ENCODE assay signal across 1 cellular context in the genomic region with DNA sequence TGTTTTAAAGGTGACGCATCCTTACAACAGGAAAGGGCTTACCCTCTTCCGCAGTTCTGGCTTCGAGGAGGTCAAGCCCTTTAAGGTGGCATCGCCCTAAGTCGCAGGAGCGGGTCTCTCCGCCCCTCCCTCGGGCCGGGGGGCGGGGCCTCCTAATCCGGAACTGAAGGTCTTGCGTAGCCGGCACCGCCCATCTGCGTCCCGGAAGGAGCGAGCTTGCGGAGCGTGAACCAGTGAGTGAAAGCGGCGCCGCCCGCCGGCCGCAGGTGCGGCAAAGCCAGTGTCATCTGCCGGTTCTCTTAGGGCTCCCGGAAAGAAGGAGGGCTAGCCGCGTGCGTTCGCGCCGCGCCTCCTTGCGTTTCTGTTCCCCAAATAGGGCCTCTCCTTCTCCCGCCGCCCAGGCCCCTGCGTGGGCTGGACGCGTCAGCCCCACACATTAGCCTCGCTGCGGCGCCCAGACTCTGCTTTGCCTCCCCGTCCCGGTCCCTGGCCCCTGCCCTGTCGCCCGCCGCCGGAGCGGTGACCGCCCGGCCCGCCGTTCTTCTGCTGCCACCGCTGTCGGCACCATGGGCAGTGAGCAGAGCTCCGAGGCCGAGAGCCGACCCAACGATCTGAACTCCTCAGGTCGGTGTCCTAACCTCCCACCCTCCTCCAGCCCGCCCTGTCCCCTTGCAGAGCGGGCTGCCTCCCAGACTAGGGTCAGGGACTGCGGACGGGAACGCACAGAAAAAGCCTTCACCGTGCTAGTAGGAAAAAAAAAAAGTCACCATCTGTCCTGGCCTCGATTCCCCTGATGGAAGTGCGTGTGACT.
TF ChIP-seq lines count a peak whose summit lies in the region.

A gene (plus strand): TSS at position 193 of the 811 bp plus-strand sequence. CDS start 374 bp downstream, at position 567.

TF ChIP-seq in GM12878, 131 proteins besides CTCF, POLR2A, EP300 and RAD21 (continued from another document and continues in another):
- TF ChIP-seq, protein P1, sequence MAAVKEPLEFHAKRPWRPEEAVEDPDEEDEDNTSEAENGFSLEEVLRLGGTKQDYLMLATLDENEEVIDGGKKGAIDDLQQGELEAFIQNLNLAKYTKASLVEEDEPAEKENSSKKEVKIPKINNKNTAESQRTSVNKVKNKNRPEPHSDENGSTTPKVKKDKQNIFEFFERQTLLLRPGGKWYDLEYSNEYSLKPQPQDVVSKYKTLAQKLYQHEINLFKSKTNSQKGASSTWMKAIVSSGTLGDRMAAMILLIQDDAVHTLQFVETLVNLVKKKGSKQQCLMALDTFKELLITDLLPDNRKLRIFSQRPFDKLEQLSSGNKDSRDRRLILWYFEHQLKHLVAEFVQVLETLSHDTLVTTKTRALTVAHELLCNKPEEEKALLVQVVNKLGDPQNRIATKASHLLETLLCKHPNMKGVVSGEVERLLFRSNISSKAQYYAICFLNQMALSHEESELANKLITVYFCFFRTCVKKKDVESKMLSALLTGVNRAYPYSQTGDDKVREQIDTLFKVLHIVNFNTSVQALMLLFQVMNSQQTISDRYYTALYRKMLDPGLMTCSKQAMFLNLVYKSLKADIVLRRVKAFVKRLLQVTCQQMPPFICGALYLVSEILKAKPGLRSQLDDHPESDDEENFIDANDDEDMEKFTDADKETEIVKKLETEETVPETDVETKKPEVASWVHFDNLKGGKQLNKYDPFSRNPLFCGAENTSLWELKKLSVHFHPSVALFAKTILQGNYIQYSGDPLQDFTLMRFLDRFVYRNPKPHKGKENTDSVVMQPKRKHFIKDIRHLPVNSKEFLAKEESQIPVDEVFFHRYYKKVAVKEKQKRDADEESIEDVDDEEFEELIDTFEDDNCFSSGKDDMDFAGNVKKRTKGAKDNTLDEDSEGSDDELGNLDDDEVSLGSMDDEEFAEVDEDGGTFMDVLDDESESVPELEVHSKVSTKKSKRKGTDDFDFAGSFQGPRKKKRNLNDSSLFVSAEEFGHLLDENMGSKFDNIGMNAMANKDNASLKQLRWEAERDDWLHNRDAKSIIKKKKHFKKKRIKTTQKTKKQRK (IDR thresholded peaks at IDR 0.05; ENCODE audit: low read depth, low read length) = no peak
- TF ChIP-seq SPI1 (IDR thresholded peaks at IDR 0.05; ENCODE audit: borderline replicate concordance, insufficient read depth, low read depth, low read length) (peak; percentile 58; the same call in 1 of the 2 replicates), MYB (IDR thresholded peaks at IDR 0.05; ENCODE audit: borderline replicate concordance, low read depth, low read length) (no peak), NR2F1 (conservative IDR thresholded peaks at IDR 0.05) (peak; percentile 96), STAT3 (IDR thresholded peaks at IDR 0.05; ENCODE audit: low read depth, low read length) (no peak), MYC (IDR thresholded peaks at IDR 0.05; ENCODE audit: insufficient read depth, insufficient read length, insufficient replicate concordance, low read length, severe bottlenecking) (peak; percentile 60), MEF2B (IDR thresholded peaks at IDR 0.05; ENCODE audit: partially characterized antibody, poor library complexity, severe bottlenecking) (no peak), EGR1 (IDR thresholded peaks at IDR 0.05; ENCODE audit: borderline replicate concordance in 1 of 2, low read depth in 2 of 2, low read length in 2 of 2) (peak in 1 of 2 experiments; percentile 82; a peak in 2 of 3 replicates), NR2C1 (IDR thresholded peaks at IDR 0.05) (no peak; the same call in 1 of the 2 replicates), ZNF274 (IDR thresholded peaks at IDR 0.05; ENCODE audit: insufficient read depth, insufficient read length) (no peak), SMARCA5 (IDR thresholded peaks at IDR 0.05) (peak; percentile 83), KLF5 (IDR thresholded peaks at IDR 0.05; ENCODE audit: partially characterized antibody) (peak; percentile 62), IKZF1 (conservative IDR thresholded peaks at IDR 0.05) (peak; percentile 92), JUND (IDR thresholded peaks at IDR 0.05; ENCODE audit: low read depth, low read length) (no peak), SUZ12 (IDR thresholded peaks at IDR 0.05; ENCODE audit: unreplicated experiment) (no peak), ASH2L (IDR thresholded peaks at IDR 0.05; ENCODE audit: borderline replicate concordance, low read depth) (no peak), SMAD5 (IDR thresholded peaks at IDR 0.05; ENCODE audit: low read depth) (peak; percentile 53), TCF7 (IDR thresholded peaks at IDR 0.05; ENCODE audit: borderline replicate concordance) (no peak), CHD1 (IDR thresholded peaks at IDR 0.05; ENCODE audit: low read depth, low read length) (peak; percentile 67; the same call in 1 of the 2 replicates), POU2F2 (IDR thresholded peaks at IDR 0.05; ENCODE audit: borderline replicate concordance, low read depth, low read length) (peak; percentile 80; the same call in 1 of the 3 replicates), NFYA (IDR thresholded peaks at IDR 0.05; ENCODE audit: borderline replicate concordance, low read depth, low read length) (no peak), MEF2A (IDR thresholded peaks at IDR 0.05; ENCODE audit: insufficient read depth, low read depth, low read length) (0 out of 2 replicates have a peak, but pooled peaks have one; percentile 54), SIN3A (IDR thresholded peaks at IDR 0.05; ENCODE audit: low read depth, low read length) (peak; percentile 31; the same call in 1 of the 2 replicates), LARP7 (IDR thresholded peaks at IDR 0.05) (peak; percentile 94), YBX1 (IDR thresholded peaks at IDR 0.05) (no peak)
- TF ChIP-seq, protein P2, sequence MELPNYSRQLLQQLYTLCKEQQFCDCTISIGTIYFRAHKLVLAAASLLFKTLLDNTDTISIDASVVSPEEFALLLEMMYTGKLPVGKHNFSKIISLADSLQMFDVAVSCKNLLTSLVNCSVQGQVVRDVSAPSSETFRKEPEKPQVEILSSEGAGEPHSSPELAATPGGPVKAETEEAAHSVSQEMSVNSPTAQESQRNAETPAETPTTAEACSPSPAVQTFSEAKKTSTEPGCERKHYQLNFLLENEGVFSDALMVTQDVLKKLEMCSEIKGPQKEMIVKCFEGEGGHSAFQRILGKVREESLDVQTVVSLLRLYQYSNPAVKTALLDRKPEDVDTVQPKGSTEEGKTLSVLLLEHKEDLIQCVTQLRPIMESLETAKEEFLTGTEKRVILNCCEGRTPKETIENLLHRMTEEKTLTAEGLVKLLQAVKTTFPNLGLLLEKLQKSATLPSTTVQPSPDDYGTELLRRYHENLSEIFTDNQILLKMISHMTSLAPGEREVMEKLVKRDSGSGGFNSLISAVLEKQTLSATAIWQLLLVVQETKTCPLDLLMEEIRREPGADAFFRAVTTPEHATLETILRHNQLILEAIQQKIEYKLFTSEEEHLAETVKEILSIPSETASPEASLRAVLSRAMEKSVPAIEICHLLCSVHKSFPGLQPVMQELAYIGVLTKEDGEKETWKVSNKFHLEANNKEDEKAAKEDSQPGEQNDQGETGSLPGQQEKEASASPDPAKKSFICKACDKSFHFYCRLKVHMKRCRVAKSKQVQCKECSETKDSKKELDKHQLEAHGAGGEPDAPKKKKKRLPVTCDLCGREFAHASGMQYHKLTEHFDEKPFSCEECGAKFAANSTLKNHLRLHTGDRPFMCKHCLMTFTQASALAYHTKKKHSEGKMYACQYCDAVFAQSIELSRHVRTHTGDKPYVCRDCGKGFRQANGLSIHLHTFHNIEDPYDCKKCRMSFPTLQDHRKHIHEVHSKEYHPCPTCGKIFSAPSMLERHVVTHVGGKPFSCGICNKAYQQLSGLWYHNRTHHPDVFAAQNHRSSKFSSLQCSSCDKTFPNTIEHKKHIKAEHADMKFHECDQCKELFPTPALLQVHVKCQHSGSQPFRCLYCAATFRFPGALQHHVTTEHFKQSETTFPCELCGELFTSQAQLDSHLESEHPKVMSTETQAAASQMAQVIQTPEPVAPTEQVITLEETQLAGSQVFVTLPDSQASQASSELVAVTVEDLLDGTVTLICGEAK (IDR thresholded peaks at IDR 0.05; ENCODE audit: borderline replicate concordance) = peak; percentile 58; the same call in 1 of the 2 replicates
- TF ChIP-seq, protein P3, sequence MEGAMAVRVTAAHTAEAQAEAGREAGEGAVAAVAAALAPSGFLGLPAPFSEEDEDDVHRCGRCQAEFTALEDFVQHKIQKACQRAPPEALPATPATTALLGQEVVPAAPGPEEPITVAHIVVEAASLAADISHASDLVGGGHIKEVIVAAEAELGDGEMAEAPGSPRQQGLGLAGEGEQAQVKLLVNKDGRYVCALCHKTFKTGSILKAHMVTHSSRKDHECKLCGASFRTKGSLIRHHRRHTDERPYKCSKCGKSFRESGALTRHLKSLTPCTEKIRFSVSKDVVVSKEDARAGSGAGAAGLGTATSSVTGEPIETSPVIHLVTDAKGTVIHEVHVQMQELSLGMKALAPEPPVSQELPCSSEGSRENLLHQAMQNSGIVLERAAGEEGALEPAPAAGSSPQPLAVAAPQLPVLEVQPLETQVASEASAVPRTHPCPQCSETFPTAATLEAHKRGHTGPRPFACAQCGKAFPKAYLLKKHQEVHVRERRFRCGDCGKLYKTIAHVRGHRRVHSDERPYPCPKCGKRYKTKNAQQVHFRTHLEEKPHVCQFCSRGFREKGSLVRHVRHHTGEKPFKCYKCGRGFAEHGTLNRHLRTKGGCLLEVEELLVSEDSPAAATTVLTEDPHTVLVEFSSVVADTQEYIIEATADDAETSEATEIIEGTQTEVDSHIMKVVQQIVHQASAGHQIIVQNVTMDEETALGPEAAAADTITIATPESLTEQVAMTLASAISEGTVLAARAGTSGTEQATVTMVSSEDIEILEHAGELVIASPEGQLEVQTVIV (IDR thresholded peaks at IDR 0.05; ENCODE audit: borderline replicate concordance, partially characterized antibody) = peak; percentile 85
- TF ChIP-seq, protein P4, sequence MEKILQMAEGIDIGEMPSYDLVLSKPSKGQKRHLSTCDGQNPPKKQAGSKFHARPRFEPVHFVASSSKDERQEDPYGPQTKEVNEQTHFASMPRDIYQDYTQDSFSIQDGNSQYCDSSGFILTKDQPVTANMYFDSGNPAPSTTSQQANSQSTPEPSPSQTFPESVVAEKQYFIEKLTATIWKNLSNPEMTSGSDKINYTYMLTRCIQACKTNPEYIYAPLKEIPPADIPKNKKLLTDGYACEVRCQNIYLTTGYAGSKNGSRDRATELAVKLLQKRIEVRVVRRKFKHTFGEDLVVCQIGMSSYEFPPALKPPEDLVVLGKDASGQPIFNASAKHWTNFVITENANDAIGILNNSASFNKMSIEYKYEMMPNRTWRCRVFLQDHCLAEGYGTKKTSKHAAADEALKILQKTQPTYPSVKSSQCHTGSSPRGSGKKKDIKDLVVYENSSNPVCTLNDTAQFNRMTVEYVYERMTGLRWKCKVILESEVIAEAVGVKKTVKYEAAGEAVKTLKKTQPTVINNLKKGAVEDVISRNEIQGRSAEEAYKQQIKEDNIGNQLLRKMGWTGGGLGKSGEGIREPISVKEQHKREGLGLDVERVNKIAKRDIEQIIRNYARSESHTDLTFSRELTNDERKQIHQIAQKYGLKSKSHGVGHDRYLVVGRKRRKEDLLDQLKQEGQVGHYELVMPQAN (conservative IDR thresholded peaks at IDR 0.05) = peak; percentile 78
- TF ChIP-seq, protein P5, sequence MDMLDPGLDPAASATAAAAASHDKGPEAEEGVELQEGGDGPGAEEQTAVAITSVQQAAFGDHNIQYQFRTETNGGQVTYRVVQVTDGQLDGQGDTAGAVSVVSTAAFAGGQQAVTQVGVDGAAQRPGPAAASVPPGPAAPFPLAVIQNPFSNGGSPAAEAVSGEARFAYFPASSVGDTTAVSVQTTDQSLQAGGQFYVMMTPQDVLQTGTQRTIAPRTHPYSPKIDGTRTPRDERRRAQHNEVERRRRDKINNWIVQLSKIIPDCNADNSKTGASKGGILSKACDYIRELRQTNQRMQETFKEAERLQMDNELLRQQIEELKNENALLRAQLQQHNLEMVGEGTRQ (IDR thresholded peaks at IDR 0.05; ENCODE audit: borderline replicate concordance, low read depth, low read length) = no peak
- TF ChIP-seq, protein P6, sequence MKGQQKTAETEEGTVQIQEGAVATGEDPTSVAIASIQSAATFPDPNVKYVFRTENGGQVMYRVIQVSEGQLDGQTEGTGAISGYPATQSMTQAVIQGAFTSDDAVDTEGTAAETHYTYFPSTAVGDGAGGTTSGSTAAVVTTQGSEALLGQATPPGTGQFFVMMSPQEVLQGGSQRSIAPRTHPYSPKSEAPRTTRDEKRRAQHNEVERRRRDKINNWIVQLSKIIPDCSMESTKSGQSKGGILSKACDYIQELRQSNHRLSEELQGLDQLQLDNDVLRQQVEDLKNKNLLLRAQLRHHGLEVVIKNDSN (IDR thresholded peaks at IDR 0.05; ENCODE audit: borderline replicate concordance, extremely low read length, insufficient read depth, low read depth, low read length) = no peak
- TF ChIP-seq, protein P7, sequence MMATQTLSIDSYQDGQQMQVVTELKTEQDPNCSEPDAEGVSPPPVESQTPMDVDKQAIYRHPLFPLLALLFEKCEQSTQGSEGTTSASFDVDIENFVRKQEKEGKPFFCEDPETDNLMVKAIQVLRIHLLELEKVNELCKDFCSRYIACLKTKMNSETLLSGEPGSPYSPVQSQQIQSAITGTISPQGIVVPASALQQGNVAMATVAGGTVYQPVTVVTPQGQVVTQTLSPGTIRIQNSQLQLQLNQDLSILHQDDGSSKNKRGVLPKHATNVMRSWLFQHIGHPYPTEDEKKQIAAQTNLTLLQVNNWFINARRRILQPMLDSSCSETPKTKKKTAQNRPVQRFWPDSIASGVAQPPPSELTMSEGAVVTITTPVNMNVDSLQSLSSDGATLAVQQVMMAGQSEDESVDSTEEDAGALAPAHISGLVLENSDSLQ (IDR thresholded peaks at IDR 0.05) = peak; percentile 77
- TF ChIP-seq, protein P8, sequence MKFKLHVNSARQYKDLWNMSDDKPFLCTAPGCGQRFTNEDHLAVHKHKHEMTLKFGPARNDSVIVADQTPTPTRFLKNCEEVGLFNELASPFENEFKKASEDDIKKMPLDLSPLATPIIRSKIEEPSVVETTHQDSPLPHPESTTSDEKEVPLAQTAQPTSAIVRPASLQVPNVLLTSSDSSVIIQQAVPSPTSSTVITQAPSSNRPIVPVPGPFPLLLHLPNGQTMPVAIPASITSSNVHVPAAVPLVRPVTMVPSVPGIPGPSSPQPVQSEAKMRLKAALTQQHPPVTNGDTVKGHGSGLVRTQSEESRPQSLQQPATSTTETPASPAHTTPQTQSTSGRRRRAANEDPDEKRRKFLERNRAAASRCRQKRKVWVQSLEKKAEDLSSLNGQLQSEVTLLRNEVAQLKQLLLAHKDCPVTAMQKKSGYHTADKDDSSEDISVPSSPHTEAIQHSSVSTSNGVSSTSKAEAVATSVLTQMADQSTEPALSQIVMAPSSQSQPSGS (IDR thresholded peaks at IDR 0.05; ENCODE audit: low read length) = no peak
- TF ChIP-seq, protein P9, sequence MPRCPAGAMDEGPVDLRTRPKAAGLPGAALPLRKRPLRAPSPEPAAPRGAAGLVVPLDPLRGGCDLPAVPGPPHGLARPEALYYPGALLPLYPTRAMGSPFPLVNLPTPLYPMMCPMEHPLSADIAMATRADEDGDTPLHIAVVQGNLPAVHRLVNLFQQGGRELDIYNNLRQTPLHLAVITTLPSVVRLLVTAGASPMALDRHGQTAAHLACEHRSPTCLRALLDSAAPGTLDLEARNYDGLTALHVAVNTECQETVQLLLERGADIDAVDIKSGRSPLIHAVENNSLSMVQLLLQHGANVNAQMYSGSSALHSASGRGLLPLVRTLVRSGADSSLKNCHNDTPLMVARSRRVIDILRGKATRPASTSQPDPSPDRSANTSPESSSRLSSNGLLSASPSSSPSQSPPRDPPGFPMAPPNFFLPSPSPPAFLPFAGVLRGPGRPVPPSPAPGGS (IDR thresholded peaks at IDR 0.05; ENCODE audit: borderline replicate concordance, insufficient read depth, low read depth, low read length, poor library complexity, severe bottlenecking) = no peak
